1 cellular context compared by ENCODE assay signal in genomic region chr2:225354281-225354774, GRCh38.
TF ChIP-seq lines count a peak whose summit lies in the region.

No MANE protein-coding gene starts in this region.

TF ChIP-seq in K562, 482 proteins besides CTCF, POLR2A, EP300 and RAD21 (continued from another document):
- no peak for TF ChIP-seq HINFP (tag; conservative IDR thresholded peaks at IDR 0.05; ENCODE audit: low read depth)
- TF ChIP-seq ATF3 (IDR thresholded peaks at IDR 0.05): peak; percentile 23; the same call in 1 of the 2 replicates
- no peak for TF ChIP-seq ATF3 (CRISPR knock-in tag; conservative IDR thresholded peaks at IDR 0.05)
- no peak for TF ChIP-seq ZNF24 (IDR thresholded peaks at IDR 0.05)
- TF ChIP-seq REST (CRISPR knock-in tag; IDR thresholded peaks at IDR 0.05; ENCODE audit: low read depth): no peak
- 0 out of 2 replicates have a peak, but pooled peaks have one; percentile 11 for TF ChIP-seq TEAD4 (IDR thresholded peaks at IDR 0.05; ENCODE audit: low read length)
- no peak for TF ChIP-seq TEAD4 (CRISPR knock-in tag; IDR thresholded peaks at IDR 0.05; ENCODE audit: borderline replicate concordance)
- no peak for TF ChIP-seq COPS2 (conservative IDR thresholded peaks at IDR 0.05)
- TF ChIP-seq CBFA2T3 (IDR thresholded peaks at IDR 0.05): peak; percentile 28
- TF ChIP-seq FOSL1 (tag; conservative IDR thresholded peaks at IDR 0.05): peak; percentile 44; the same call in 1 of the 2 replicates
- TF ChIP-seq BDP1 (IDR thresholded peaks at IDR 0.05; ENCODE audit: insufficient read depth, insufficient read length): no peak
- no peak for TF ChIP-seq ELK1 (CRISPR knock-in tag; IDR thresholded peaks at IDR 0.05)
TF ChIP-seq in K562: peak in this region for 5.
